ENCODE assay signal across 8 cellular contexts in the genomic region with DNA sequence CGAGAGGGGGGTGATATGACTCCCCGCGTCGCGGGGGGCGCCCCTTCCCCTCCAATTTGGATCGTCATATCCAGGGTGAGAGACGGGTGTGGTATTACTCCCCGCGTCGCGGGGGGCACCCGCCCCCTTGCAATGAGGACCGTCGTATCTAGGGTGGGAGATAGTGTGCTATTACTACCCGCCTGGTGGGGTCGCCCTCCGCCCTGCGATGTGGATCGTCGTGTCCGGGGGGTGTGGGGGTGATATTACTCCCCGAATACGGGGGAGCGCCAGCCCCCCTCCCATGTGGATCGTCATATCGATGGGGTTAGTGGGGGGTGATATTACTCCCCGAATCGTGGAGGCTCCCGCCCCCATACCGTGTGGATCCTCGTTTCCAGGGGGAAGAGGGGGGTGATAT. TPM values are rescaled to one million over a fixed set of nuclear protein-coding genes. Genes with fewer than 3 reads are reported as not detected.
DNase-seq lines count a peak whose midpoint lies in the region; ATAC-seq and TF ChIP-seq lines count a peak whose summit lies in the region.

No MANE protein-coding gene starts in this region.

- ATAC-seq in effector memory CD8-positive, alpha-beta T cell (replicated peaks), result peak; percentile 68
- ATAC-seq in HG03045 (IDR thresholded peaks at IDR 0.05; ENCODE audit: unreplicated experiment), result no peak

- H3K27ac Mint-ChIP-seq in effector memory CD8-positive, alpha-beta T cell, result peak overlapping the region; percentile 62 to 88

- H3K4me3 ChIP-seq in BJ (ENCODE audit: low read depth, low read length) (peak overlapping the region; percentile 16), trophoblast cell (ENCODE audit: low read depth, low read length) (no peak overlapping the region)

- no peak overlapping the region for H4K91ac ChIP-seq in trophoblast cell (ENCODE audit: low read depth, low read length)

- POLR2A ChIA-PET in BJ (lab: Charles Lee), result no interaction called here

- no peak overlapping the region for H4K8ac ChIP-seq in trophoblast cell (ENCODE audit: low read depth, low read length)

- peaks cover 0 to 2% of the 10 kb centered on the region in 2 experiments for H3K4me1 ChIP-seq in trophoblast cell (ENCODE audit: control insufficient read depth in 1 of 2, insufficient read depth in 2 of 2, low read length in 2 of 2)

- no peaks in the 10 kb centered on the region for H3K36me3 Mint-ChIP-seq in effector memory CD8-positive, alpha-beta T cell (ENCODE audit: insufficient read depth)

- peaks cover 4 to 12% of the 10 kb centered on the region in 2 donors for H3K4me1 Mint-ChIP-seq in effector memory CD8-positive, alpha-beta T cell (ENCODE audit: low read depth in 2 of 2)

- no peaks in the 10 kb centered on the region for H3K27me3 ChIP-seq in BJ (ENCODE audit: control insufficient read depth, insufficient read depth, low read length)
- H3K27me3 ChIP-seq in trophoblast cell (ENCODE audit: insufficient read depth, low read length), result peaks cover 3% of the 10 kb centered on the region

- no peak overlapping the region for H3K18ac ChIP-seq in trophoblast cell (ENCODE audit: low read length)

- peak; percentile 43 for TF ChIP-seq CTCF in BJ (IDR thresholded peaks at IDR 0.05; ENCODE audit: insufficient read depth, low read depth, low read length)

- CTCF ChIA-PET in BJ (lab: Yijun Ruan, JAX), result interaction anchor here (0.6 to 0.9 kb wide), 2 partner anchors 225 to 231 kb away, joined by 3 to 4 read pairs; no protein-coding TSS in a partner anchor

- H3K27me3 Mint-ChIP-seq in effector memory CD8-positive, alpha-beta T cell, result peaks cover 6 to 20% of the 10 kb centered on the region in 2 donors

- H3K23ac ChIP-seq in trophoblast cell (ENCODE audit: low read length), result no peak overlapping the region

- no peak overlapping the region for H3K4ac ChIP-seq in trophoblast cell (ENCODE audit: low read depth, low read length)

- no peaks in the 10 kb centered on the region for H3K9me3 Mint-ChIP-seq in effector memory CD8-positive, alpha-beta T cell

- H3K79me1 ChIP-seq in trophoblast cell (ENCODE audit: low read length), result no peaks in the 10 kb centered on the region

- no peaks in the 10 kb centered on the region for H3K36me3 ChIP-seq in BJ (ENCODE audit: control insufficient read depth, insufficient read depth, low read length)
- no peaks in the 10 kb centered on the region for H3K36me3 ChIP-seq in trophoblast cell (ENCODE audit: control insufficient read depth in 1 of 2, insufficient read depth in 2 of 2, low read length in 2 of 2)

- H3K4me2 ChIP-seq in trophoblast cell (ENCODE audit: low read length), result peak overlapping the region; percentile 49

- no peaks in the 10 kb centered on the region for H3K79me2 ChIP-seq in trophoblast cell (ENCODE audit: control insufficient read depth, insufficient read depth, low read length, poor library complexity)

- H2BK120ac ChIP-seq in trophoblast cell (ENCODE audit: insufficient read depth, low read length, poor library complexity), result no peak overlapping the region

- no peak overlapping the region for H4K12ac ChIP-seq in trophoblast cell (ENCODE audit: low read depth, low read length)

- no peak overlapping the region for H3K14ac ChIP-seq in trophoblast cell (ENCODE audit: low read length)

- no peak overlapping the region for H3K9ac ChIP-seq in trophoblast cell (ENCODE audit: low read length)

- no peaks in the 10 kb centered on the region for H3K9me3 ChIP-seq in trophoblast cell (ENCODE audit: insufficient read depth, low read depth, low read length)

- H2AK5ac ChIP-seq in trophoblast cell (ENCODE audit: low read length), result no peak overlapping the region

- DNase-seq in BJ (ENCODE audit: low read depth) (no peak), trophoblast cell (no peak), NCI-H1436 (lab: John Stamatoyannopoulos, UW) (no peak), GM19238 (ENCODE audit: insufficient read length, low spot score) (no peak), COLO668 (lab: John Stamatoyannopoulos, UW; ENCODE audit: unreplicated experiment) (no peak)
- peak; percentile 39 to 51 for DNase-seq in activated CD4-positive, alpha-beta T cell treated with anti-CD3 and anti-CD28 coated beads for 4 hours
- DNase-seq in effector memory CD8-positive, alpha-beta T cell, result peak; percentile 5 to 40 (median 21)

- no CpG with 5 or more reads among the region's 32 CpGs for WGBS in trophoblast cell (ENCODE audit: extremely low coverage, insufficient coverage, insufficient read length)

- H3K27ac ChIP-seq in trophoblast cell (ENCODE audit: low read depth, low read length), result no peak overlapping the region

- peak overlapping the region; percentile 3 for H2AFZ ChIP-seq in trophoblast cell (ENCODE audit: insufficient read depth, low read length, poor library complexity)

- H2BK5ac ChIP-seq in trophoblast cell (ENCODE audit: low read depth, low read length, poor library complexity), result no peak overlapping the region

- peak overlapping the region; percentile 51 to 70 for H3K4me3 Mint-ChIP-seq in effector memory CD8-positive, alpha-beta T cell

- H2BK12ac ChIP-seq in trophoblast cell (ENCODE audit: low read length), result no peak overlapping the region

RNA-seq across cellular contexts. Expression of gene RGCC, which starts 29.2 kb away (rescaled TPM):
- polyA plus RNA-seq in BJ (2011; rRNA removed), result 5.7 and 7.8 TPM in 2 replicates
- polyA minus RNA-seq in BJ (2011; rRNA and poly(A)+ RNA removed), result 1.2 and 1.6 TPM in 2 replicates
- 29.5 and 29.8 TPM in 2 replicates for polyA plus RNA-seq in trophoblast cell (2013)

Comparison
In these comparisons a context has a peak if more than half of its experiments do, and no peak if none do; other contexts are left out.
1. DNase-seq: peak in activated CD4-positive, alpha-beta T cell treated with anti-CD3 and anti-CD28 coated beads for 4 hours (2 of 2) and effector memory CD8-positive, alpha-beta T cell (3 of 3); none in BJ (single experiment), trophoblast cell (0 of 2), NCI-H1436 (single experiment), GM19238 (single experiment) and COLO668 (single experiment).